In the genomic region with DNA sequence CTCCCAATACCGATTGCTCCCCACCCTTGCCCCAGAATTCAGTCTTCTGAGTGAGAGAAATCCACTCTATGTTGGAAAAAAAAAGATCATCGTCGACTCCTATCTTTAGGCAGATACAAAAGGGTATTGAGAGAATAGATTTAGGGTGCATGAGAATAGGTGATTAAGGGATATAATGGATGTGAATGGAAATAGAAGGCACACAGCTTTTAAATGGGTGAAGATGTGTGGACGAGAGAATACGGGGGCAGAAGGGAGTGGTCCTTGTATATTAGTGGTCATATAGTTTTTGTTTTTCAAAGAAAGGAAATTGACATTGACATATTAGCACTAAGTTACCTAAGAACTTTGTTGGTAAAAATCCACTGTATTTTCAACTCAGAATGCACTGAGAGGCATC, we compare ENCODE assay signal across 30 cellular contexts.
"Had no signal": no experiment of that assay in that cellular context is flagged by ENCODE, and none has a peak within 500 bp of the region (broad histone marks: within the 10 kb centered on the region; RNA-seq: fewer than 3 reads in every experiment).

No MANE protein-coding gene starts in this region.

- ATAC-seq: activated CD4-positive, CD25-positive, alpha-beta regulatory T cell treated with anti-CD3 and anti-CD28 coated beads, Interleukin-2, amount 50 U/mL, for 24 hours; activated CD8-positive, alpha-beta T cell treated with anti-CD3 and anti-CD28 coated beads for 36 hours; activated T-cell treated with anti-CD3 and anti-CD28 coated beads, Interleukin-2, amount 50 U/mL, for 4 hours; activated T-helper 17 cell treated with anti-CD3 and anti-CD28 coated beads, Interleukin-2, amount 50 U/mL, for 72 hours; body of pancreas; effector memory CD8-positive, alpha-beta T cell; gastroesophageal sphincter had no signal

- H3K4me3 Mint-ChIP-seq: activated CD8-positive, alpha-beta T cell treated with anti-CD3 and anti-CD28 coated beads for 36 hours; activated naive CD8-positive, alpha-beta T cell; activated T-cell treated with anti-CD3 and anti-CD28 coated beads, Interleukin-2, amount 50 U/mL, for 4 hours; activated T-helper 17 cell treated with anti-CD3 and anti-CD28 coated beads, Interleukin-2, amount 50 U/mL, for 72 hours; effector memory CD8-positive, alpha-beta T cell had no signal

- H3K4me3 ChIP-seq: body of pancreas, esophagus squamous epithelium, gastroesophageal sphincter had no signal

- H3K27ac ChIP-seq: body of pancreas, epithelial cell of prostate, esophagus squamous epithelium, gastroesophageal sphincter had no signal

- H3K36me3 ChIP-seq: esophagus squamous epithelium, gastroesophageal sphincter had no signal

- H3K9me3 ChIP-seq: body of pancreas, esophagus squamous epithelium, gastroesophageal sphincter had no signal

- H3K27me3 Mint-ChIP-seq: activated CD8-positive, alpha-beta T cell treated with anti-CD3 and anti-CD28 coated beads for 36 hours; activated naive CD8-positive, alpha-beta T cell; effector memory CD8-positive, alpha-beta T cell had no signal

- H3K27me3 ChIP-seq: body of pancreas, esophagus squamous epithelium, gastroesophageal sphincter had no signal

- H3K4me1 Mint-ChIP-seq: activated T-helper 17 cell treated with anti-CD3 and anti-CD28 coated beads, Interleukin-2, amount 50 U/mL, for 72 hours had no signal

- H3K9me3 Mint-ChIP-seq: activated CD8-positive, alpha-beta T cell treated with anti-CD3 and anti-CD28 coated beads for 36 hours; activated T-cell treated with anti-CD3 and anti-CD28 coated beads, Interleukin-2, amount 50 U/mL, for 4 hours; activated T-helper 17 cell treated with anti-CD3 and anti-CD28 coated beads, Interleukin-2, amount 50 U/mL, for 72 hours; effector memory CD8-positive, alpha-beta T cell had no signal

- H3K4me1 ChIP-seq: body of pancreas had no signal

- H3K36me3 Mint-ChIP-seq: activated naive CD8-positive, alpha-beta T cell had no signal

- FAIRE-seq: colon, endometrium, endothelial cell of umbilical vein had no signal

- H3K27ac Mint-ChIP-seq: activated CD8-positive, alpha-beta T cell treated with anti-CD3 and anti-CD28 coated beads for 36 hours; activated naive CD8-positive, alpha-beta T cell; activated T-helper 17 cell treated with anti-CD3 and anti-CD28 coated beads, Interleukin-2, amount 50 U/mL, for 72 hours; effector memory CD8-positive, alpha-beta T cell had no signal

- DNase-seq: activated CD4-positive, alpha-beta T cell treated with anti-CD3 and anti-CD28 coated beads for 48 hours; activated CD4-positive, alpha-beta T cell treated with anti-CD3 and anti-CD28 coated beads, Interleukin-2, amount 50 U/mL, for 1 hour; activated CD4-positive, alpha-beta T cell treated with anti-CD3 and anti-CD28 coated beads, Interleukin-2, amount 50 U/mL, for 48 hours; activated CD8-positive, alpha-beta memory T cell treated with anti-CD3 and anti-CD28 coated beads for 24 hours; activated CD8-positive, alpha-beta T cell treated with anti-CD3 and anti-CD28 coated beads for 36 hours; activated effector memory CD4-positive, alpha-beta T cell treated with Interleukin-2 at 50 U/mL for 16 hours; activated gamma-delta T cell treated with Interleukin-2 at 50 U/mL for 16 hours; activated naive CD4-positive, alpha-beta T cell treated with anti-CD3 and anti-CD28 coated beads, Interleukin-2, amount 50 U/mL, for 16 hours; activated naive CD4-positive, alpha-beta T cell treated with Interleukin-2 at 50 U/mL for 16 hours; activated T-cell treated with anti-CD3 and anti-CD28 coated beads, Interleukin-2, amount 50 U/mL, for 4 hours; amniotic stem cell; anterior cingulate cortex; body of pancreas; caudate nucleus; cortex of kidney; dermis blood vessel endothelial cell; effector CD4-positive, alpha-beta T cell; effector memory CD8-positive, alpha-beta T cell; esophagus squamous epithelium; foreskin melanocyte; hippocampal formation; T-helper 2 cell had no signal
